8 cellular contexts compared by ENCODE assay signal in genomic region chr2:10811552-10811951, GRCh38. TPM values are rescaled to one million over a fixed set of nuclear protein-coding genes. Genes with fewer than 3 reads are reported as not detected.
DNase-seq lines count a peak whose midpoint lies in the region; ATAC-seq and TF ChIP-seq lines count a peak whose summit lies in the region.

No MANE protein-coding gene starts in this region.

- peaks cover 59% of the 10 kb centered on the region for H3K79me2 ChIP-seq in ACC112 (ENCODE audit: control insufficient read depth, insufficient read depth, low read length, unreplicated experiment)

- TF ChIP-seq CTCF in breast epithelium (IDR thresholded peaks at IDR 0.05) (no peak), mucosa of descending colon (IDR thresholded peaks at IDR 0.05) (no peak)

- peaks cover 16% of the 10 kb centered on the region for H3K4me1 ChIP-seq in ACC112 (ENCODE audit: control insufficient read depth, insufficient read depth, low read length, unreplicated experiment)
- H3K4me1 ChIP-seq in HUES48 (ENCODE audit: control insufficient read depth, insufficient read depth, low read length), result peaks cover 22% of the 10 kb centered on the region
- H3K4me1 ChIP-seq in breast epithelium, result no peaks in the 10 kb centered on the region
- peaks cover 19% of the 10 kb centered on the region for H3K4me1 ChIP-seq in mucosa of descending colon (ENCODE audit: low read depth)

- H3K9ac ChIP-seq in HUES48 (ENCODE audit: low read depth, low read length), result peak overlapping the region; percentile 89

- intact Hi-C loops in breast epithelium (cut with DNase I; ENCODE audit: low total_unique reads) (no loop called here), mucosa of descending colon (cut with DNase I, micrococcal nuclease) (no loop called here), posterior cingulate gyrus (cut with DNase I) (no loop called here)

- H3K27me3 ChIP-seq in ACC112 (ENCODE audit: insufficient read depth, low read length) (no peaks in the 10 kb centered on the region), HUES48 (ENCODE audit: control insufficient read depth, insufficient read depth, low read length) (no peaks in the 10 kb centered on the region), breast epithelium (no peaks in the 10 kb centered on the region)

- H3K27ac ChIP-seq in ACC112 (ENCODE audit: low read depth, low read length) (no peak overlapping the region), HUES48 (ENCODE audit: low read depth, low read length) (no peak overlapping the region), breast epithelium (peak overlapping the region; percentile 95 to 97)

- TF ChIP-seq POLR2A in breast epithelium (IDR thresholded peaks at IDR 0.05), result no peak

- ATAC-seq in mucosa of descending colon, result no peak

- H3K36me3 ChIP-seq in ACC112 (ENCODE audit: insufficient read depth, low read length) (no peaks in the 10 kb centered on the region), HUES48 (ENCODE audit: control insufficient read depth, insufficient read depth, low read length) (peaks cover 18% of the 10 kb centered on the region; the same call in 1 of the 2 replicates), breast epithelium (no peaks in the 10 kb centered on the region), mucosa of descending colon (ENCODE audit: low read depth) (no peaks in the 10 kb centered on the region)

- DNase-seq in breast epithelium (ENCODE audit: low spot score in 2 of 2) (no peak), mucosa of descending colon (no peak), GM19238 (ENCODE audit: insufficient read length, low spot score) (no peak), T1000 (lab: John Stamatoyannopoulos, UW) (no peak), H4 (ENCODE audit: low spot score) (no peak), posterior cingulate gyrus (no peak)

- no peaks in the 10 kb centered on the region for H3K9me3 ChIP-seq in HUES48 (ENCODE audit: control insufficient read depth, insufficient read depth, low read length)
- H3K9me3 ChIP-seq in breast epithelium, result no peaks in the 10 kb centered on the region
- no peaks in the 10 kb centered on the region for H3K9me3 ChIP-seq in mucosa of descending colon

- H2AFZ ChIP-seq in ACC112 (ENCODE audit: low read length, unreplicated experiment), result peak overlapping the region; percentile 37

- H3K4me3 ChIP-seq in ACC112 (ENCODE audit: low read depth, low read length) (peak overlapping the region; percentile 83), HUES48 (ENCODE audit: low read depth, low read length) (peak overlapping the region; percentile 87), breast epithelium (peak overlapping the region; percentile 81 to 99 (median 90)), mucosa of descending colon (peak overlapping the region; percentile 92)

RNA-seq across cellular contexts. Expression of gene PDIA6, which starts 1.0 kb away (rescaled TPM):
- total RNA-seq in breast epithelium (100 to 1,000 TPM in 2 of 3 donors, 10 to 100 TPM in 1; 84.7 to 118 (median 108) TPM), mucosa of descending colon (100 to 1,000 TPM; 121 to 168 (median 126) TPM)
- 277 and 293 TPM in 2 replicates for total RNA-seq in H4 (2014; rRNA removed; shearing (Covaris generic))

Comparison
In these comparisons a context has a peak if more than half of its experiments do, and no peak if none do; other contexts are left out.
1. H3K27ac ChIP-seq: peak in breast epithelium (2 of 2); none in ACC112 (single experiment) and HUES48 (single experiment).
2. Peak in every context shown above with its lines, with median percentiles within 50 percentile points of each other: H3K4me3 ChIP-seq.